In genomic region chr22:50640296-50640695, GRCh38 we compare ENCODE assay signal across 1 cellular context. TPM values are rescaled to one million over a fixed set of nuclear protein-coding genes. Genes with fewer than 3 reads are reported as not detected.
"Had no signal": no experiment of that assay in that cellular context is flagged by ENCODE, and none has a peak within 500 bp of the region (broad histone marks: within the 10 kb centered on the region; RNA-seq: fewer than 3 reads in every experiment).

No MANE protein-coding gene starts in this region.

RNA-seq across cellular contexts. Expression of gene SHANK3, which starts 32.3 kb away (rescaled TPM):
- total RNA-seq: activated B cell treated with CpG ODN at 0.5 μM for 24 hours had no signal
